Comparison of ENCODE assay signal across 14 cellular contexts in the genomic region with DNA sequence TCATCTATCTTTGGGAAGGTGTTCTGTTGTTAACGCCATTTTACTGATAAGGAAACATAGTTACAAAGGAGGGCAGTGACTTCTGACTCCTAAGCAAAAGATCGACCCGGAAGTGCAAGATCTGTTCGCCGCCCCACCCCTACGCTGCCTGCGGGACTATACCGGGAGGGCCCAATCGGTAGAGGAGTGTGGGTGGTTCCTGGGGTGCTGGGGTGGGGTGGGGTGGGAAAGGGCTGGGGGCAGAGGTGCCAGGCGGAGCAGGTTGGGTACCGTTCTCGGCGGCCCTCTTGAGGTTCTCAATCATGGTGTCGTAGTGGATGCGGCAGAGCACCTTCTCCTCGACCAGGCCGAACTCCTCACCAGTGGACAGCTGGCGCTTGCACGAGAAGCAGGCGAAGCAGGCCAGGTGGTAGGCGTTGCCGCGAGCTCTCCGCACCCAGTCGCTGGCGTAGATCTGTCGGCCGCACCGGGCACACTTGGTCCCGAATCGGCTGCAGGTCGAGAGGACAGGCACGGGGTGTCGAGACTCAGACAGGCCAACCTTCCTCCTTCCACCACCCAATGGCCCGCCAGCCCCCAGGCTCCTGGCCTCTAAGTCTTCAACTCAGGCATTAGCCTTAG. TPM values are rescaled to one million over a fixed set of nuclear protein-coding genes. Genes with fewer than 3 reads are reported as not detected.
DNase-seq lines count a peak whose midpoint lies in the region; ATAC-seq, FAIRE-seq and TF ChIP-seq lines count a peak whose summit lies in the region.
"Had no signal": no experiment of that assay in that cellular context is flagged by ENCODE, and none has a peak within 500 bp of the region (broad histone marks: within the 10 kb centered on the region; RNA-seq: fewer than 3 reads in every experiment).

No MANE protein-coding gene starts in this region.

- H3K14ac ChIP-seq in H9 (ENCODE audit: insufficient read depth, low read length) = no peak overlapping the region
- H3K14ac ChIP-seq in H1 (ENCODE audit: insufficient read length) = no peak overlapping the region

- peak overlapping the region; percentile 37 for H3K4me2 ChIP-seq in H9 (ENCODE audit: insufficient read depth, insufficient read length, low read length)
- peak overlapping the region; percentile 62 to 64 for H3K4me2 ChIP-seq in H1 (ENCODE audit: insufficient read depth in 1 of 2, low read depth in 2 of 2, low read length in 2 of 2)

- H2BK12ac ChIP-seq in H9 (ENCODE audit: insufficient read length, low read depth, low read length) (no peak overlapping the region), H1 (ENCODE audit: low read depth, low read length) (no peak overlapping the region; the same call in 1 of the 2 replicates)

- peaks cover 2% of the 10 kb centered on the region for H4K20me1 ChIP-seq in H9 (ENCODE audit: control insufficient read depth, insufficient read depth, insufficient read length)
- peaks cover 12 to 19% of the 10 kb centered on the region in 2 experiments for H4K20me1 ChIP-seq in H1 (replicated peaks in 1 of 2; ENCODE audit: control insufficient read depth in 1 of 2, insufficient read depth in 2 of 2, low read length in 2 of 2)

- H3K23ac ChIP-seq in H9 (ENCODE audit: insufficient read length, low read depth, low read length) = no peak overlapping the region
- no peak overlapping the region for H3K23ac ChIP-seq in H1 (ENCODE audit: insufficient read length)

- POLR2A ChIA-PET in H1 (lab: Charles Lee; ENCODE audit: partially characterized antibody) = interaction anchor here (1.0 to 2.6 kb wide), 3 partner anchors 9 to 58 kb away, joined by 3 to 26 read pairs (median 3); a partner anchor contains a TSS
- POLR2A ChIA-PET in activated CD8-positive, alpha-beta T cell treated with anti-CD3 and anti-CD28 coated beads, Interleukin-2, amount 10 ng/mL, durations not matched to agents 7 days and 5 days (lab: Charles Lee) = no interaction called here

- H3K23me2 ChIP-seq in H9 (ENCODE audit: insufficient read length, low read depth, low read length, poor library complexity, severe bottlenecking) (peaks cover 20% of the 10 kb centered on the region), H1 (ENCODE audit: low read depth, low read length) (peaks cover 29% of the 10 kb centered on the region; the same call in 1 of the 2 replicates)

- intact Hi-C loops in kidney (cut with DNase I) = no loop called here

- H2BK120ac ChIP-seq in H9 (ENCODE audit: low read depth, low read length, poor library complexity, severe bottlenecking) = no peak overlapping the region
- H2BK120ac ChIP-seq in H1 (replicated peaks; ENCODE audit: low read depth, low read length) = no peak overlapping the region

- DNase-seq in H9 (no peak), H1 (ENCODE audit: low read depth in 1 of 2, low spot score in 2 of 2) (peak in 1 of 2 experiments; percentile 66), kidney (peak; percentile 66), small intestine (peak; percentile 59)
- DNase-seq in activated CD8-positive, alpha-beta T cell treated with anti-CD3 and anti-CD28 coated beads, Interleukin-2, amount 10 ng/mL, durations not matched to agents 7 days and 5 days = no peak
- DNase-seq: NCI-H1930, NCI-H2171, NCI-H510A, SIG-M5 had no signal

- H2BK5ac ChIP-seq in H9 (ENCODE audit: insufficient read length, low read length) (no peak overlapping the region), H1 (ENCODE audit: low read depth, low read length) (peak overlapping the region; percentile 52; the same call in 1 of the 2 replicates)

- H3K9me3 Mint-ChIP-seq in H9 = peaks cover 3 to 6% of the 10 kb centered on the region in 2 experiments
- no peaks in the 10 kb centered on the region for H3K9me3 Mint-ChIP-seq in activated CD8-positive, alpha-beta T cell treated with anti-CD3 and anti-CD28 coated beads, Interleukin-2, amount 10 ng/mL, durations not matched to agents 7 days and 5 days (ENCODE audit: insufficient read depth)

- H3K79me1 ChIP-seq in H9 (ENCODE audit: insufficient read depth, low read depth, low read length, poor library complexity, severe bottlenecking) (no peaks in the 10 kb centered on the region), H1 (ENCODE audit: low read depth, low read length) (no peaks in the 10 kb centered on the region; the same call in 1 of the 2 replicates)

- peak overlapping the region in 1 of 2 experiments; percentile 72; a peak in 2 of 5 replicates for H3K4me3 Mint-ChIP-seq in H9
- no peak overlapping the region for H3K4me3 Mint-ChIP-seq in activated CD8-positive, alpha-beta T cell treated with anti-CD3 and anti-CD28 coated beads, Interleukin-2, amount 10 ng/mL, durations not matched to agents 7 days and 5 days

- H3K27me3 Mint-ChIP-seq in H9 (ENCODE audit: low read depth) = peaks cover 99% of the 10 kb centered on the region
- H3K27me3 Mint-ChIP-seq in activated CD8-positive, alpha-beta T cell treated with anti-CD3 and anti-CD28 coated beads, Interleukin-2, amount 10 ng/mL, durations not matched to agents 7 days and 5 days (ENCODE audit: low read depth) = peaks cover 80% of the 10 kb centered on the region

- H2BK20ac ChIP-seq in H9 (ENCODE audit: low read depth, low read length, poor library complexity, severe bottlenecking) (no peak overlapping the region), H1 (ENCODE audit: low read length) (peak overlapping the region; percentile 9; the same call in 1 of the 2 replicates)

- H4K5ac ChIP-seq in H9 (ENCODE audit: insufficient read length, low read depth, low read length) (no peak overlapping the region), H1 (ENCODE audit: insufficient read length, low read depth, low read length) (no peak overlapping the region)

- H3K56ac ChIP-seq in H9 (ENCODE audit: insufficient read length, low read depth, low read length) = no peak overlapping the region
- H3K56ac ChIP-seq in H1 (replicated peaks; ENCODE audit: insufficient read length, low read depth, low read length) = no peak overlapping the region

- no peak overlapping the region for H3T11ph ChIP-seq in H9 (ENCODE audit: low read length)

- ATAC-seq in GM21786 (IDR thresholded peaks at IDR 0.05; ENCODE audit: unreplicated experiment) = no peak
- ATAC-seq in activated CD8-positive, alpha-beta T cell treated with anti-CD3 and anti-CD28 coated beads, Interleukin-2, amount 10 ng/mL, durations not matched to agents 7 days and 5 days = no peak
- no peak for ATAC-seq in HG02870 (IDR thresholded peaks at IDR 0.05; ENCODE audit: unreplicated experiment)

- H3K4me1 Mint-ChIP-seq in H9 = peaks cover 37 to 48% of the 10 kb centered on the region in 2 experiments
- peaks cover 31% of the 10 kb centered on the region for H3K4me1 Mint-ChIP-seq in activated CD8-positive, alpha-beta T cell treated with anti-CD3 and anti-CD28 coated beads, Interleukin-2, amount 10 ng/mL, durations not matched to agents 7 days and 5 days (ENCODE audit: low read depth)

- CTCF ChIA-PET in H1 (lab: Charles Lee; ENCODE audit: partially characterized antibody) = interaction anchor here (0.8 to 5.2 kb wide), 8 partner anchors 29 to 136 kb away, joined by 3 to 56 read pairs (median 3); a partner anchor contains a TSS
- CTCF ChIA-PET in activated CD8-positive, alpha-beta T cell treated with anti-CD3 and anti-CD28 coated beads, Interleukin-2, amount 10 ng/mL, durations not matched to agents 7 days and 5 days (lab: Charles Lee) = interaction anchor here (1.1 kb wide), 1 partner anchor 134 kb away, joined by 3 read pairs; no protein-coding TSS in a partner anchor

- TF ChIP-seq CTCF in H9 (conservative IDR thresholded peaks at IDR 0.05) = no peak
- no peak for TF ChIP-seq CTCF in H1 (IDR thresholded peaks at IDR 0.05; ENCODE audit: control extremely low read depth in 1 of 3, insufficient read depth in 1 of 3, low read depth in 1 of 3, low read length in 3 of 3)
- TF ChIP-seq CTCF in kidney (IDR thresholded peaks at IDR 0.05; ENCODE audit: borderline replicate concordance, extremely low read depth, insufficient read depth) = no peak

- H3K9me3 ChIP-seq in H9 (ENCODE audit: control insufficient read depth, low read depth, low read length) (no peaks in the 10 kb centered on the region), H1 (ENCODE audit: insufficient read depth in 2 of 2, low read depth in 1 of 2, low read length in 1 of 2) (peaks cover 0 to 3% of the 10 kb centered on the region in 2 experiments; a peak in 1 of 4 replicates), kidney (ENCODE audit: control insufficient read depth in 1 of 2, low read length in 2 of 2) (no peaks in the 10 kb centered on the region), small intestine (ENCODE audit: control insufficient read depth, low read depth) (no peaks in the 10 kb centered on the region)

- H3K4ac ChIP-seq in H9 (ENCODE audit: low read depth, low read length) (no peak overlapping the region), H1 (replicated peaks; ENCODE audit: insufficient read length, low read depth, low read length) (no peak overlapping the region)

- H3K27ac Mint-ChIP-seq in H9 = no peak overlapping the region; a peak in 1 of 7 replicates
- no peak overlapping the region for H3K27ac Mint-ChIP-seq in activated CD8-positive, alpha-beta T cell treated with anti-CD3 and anti-CD28 coated beads, Interleukin-2, amount 10 ng/mL, durations not matched to agents 7 days and 5 days

- no CpG with 5 or more reads among the region's 35 CpGs for WGBS in H9 (ENCODE audit: extremely low coverage, insufficient read length, low lambda C conversion rate)
- WGBS in H1 (ENCODE audit: extremely low coverage in 1 of 2, insufficient coverage in 1 of 2, insufficient read length in 1 of 2, insufficient replicate concordance in 2 of 2, low coverage in 1 of 2, low lambda C conversion rate in 2 of 2, missing lambda C conversion rate in 1 of 2), 2 experiments = 22% methylated on average over 28 of the region's 35 CpGs; no CpG with 5 or more reads in 1 of the 2 experiments
- WGBS in small intestine, 3 donors = 22 to 46% (median 42%) methylated on average over 29 to 35 of the region's 35 CpGs

- H3K27me3 ChIP-seq in H9 (ENCODE audit: insufficient read depth, low read length) (peaks cover 83% of the 10 kb centered on the region), H1 (replicated peaks in 1 of 4; ENCODE audit: control insufficient read depth in 3 of 4, extremely low read depth in 1 of 4, insufficient read depth in 3 of 4, low read length in 3 of 4) (peaks cover 79 to 97% (median 93%) of the 10 kb centered on the region in 4 experiments), small intestine (ENCODE audit: control insufficient read depth in 2 of 2, insufficient read depth in 2 of 2, low read length in 2 of 2) (peaks cover 7 to 46% of the 10 kb centered on the region in 2 donors)

- H3K36me3 ChIP-seq in H1 (ENCODE audit: control insufficient read depth in 2 of 4, insufficient read depth in 4 of 4, low read length in 3 of 4) = no peaks in the 10 kb centered on the region; a peak in 1 of 8 replicates
- H3K36me3 ChIP-seq in kidney (ENCODE audit: control insufficient read depth in 1 of 2, insufficient read depth in 2 of 2, low read length in 2 of 2) = no peaks in the 10 kb centered on the region
- H3K36me3 ChIP-seq in small intestine (ENCODE audit: control insufficient read depth in 2 of 2, insufficient read depth in 2 of 2, low read length in 2 of 2) = no peaks in the 10 kb centered on the region

- H2BK15ac ChIP-seq in H9 (ENCODE audit: low read depth, low read length) = no peak overlapping the region
- H2BK15ac ChIP-seq in H1 (ENCODE audit: low read length) = no peak overlapping the region; the same call in 1 of the 2 replicates

- no peak for TF ChIP-seq EP300 in H1 (IDR thresholded peaks at IDR 0.05; ENCODE audit: borderline replicate concordance in 1 of 2, low read depth in 2 of 2, low read length in 2 of 2)

- TF ChIP-seq POLR2A in H1 (IDR thresholded peaks at IDR 0.05; ENCODE audit: control extremely low read depth in 1 of 2, low read depth in 2 of 2, low read length in 2 of 2) = no peak

- no peak for TF ChIP-seq RAD21 in H1 (IDR thresholded peaks at IDR 0.05 in 1 of 2, conservative IDR thresholded peaks at IDR 0.05 in 1 of 2; ENCODE audit: low read depth in 2 of 2, low read length in 2 of 2)

- FAIRE-seq in H1 (lab: Jason Lieb, UNC) (no peak), kidney (lab: Jason Lieb, UNC) (no peak), small intestine (lab: Jason Lieb, UNC) (no peak)
- FAIRE-seq: GM18507, RCC 7860 had no signal

- peak overlapping the region in 3 of 4 experiments; percentile 19 to 51 (median 24); a peak in 5 of 8 replicates for H3K4me3 ChIP-seq in H1 (ENCODE audit: extremely low read depth in 1 of 4, insufficient read depth in 2 of 4, low read depth in 3 of 4, low read length in 4 of 4)
- H3K4me3 ChIP-seq in kidney (ENCODE audit: low read length in 2 of 2) = no peak overlapping the region
- peak overlapping the region in 1 of 2 donors; percentile 13 for H3K4me3 ChIP-seq in small intestine (ENCODE audit: low read depth in 1 of 2, low read length in 2 of 2)

- peaks cover 4% of the 10 kb centered on the region; the same call in 1 of the 2 replicates for H3K4me1 ChIP-seq in H9 (ENCODE audit: insufficient read depth, low read length)
- peaks cover 5 to 39% (median 33%) of the 10 kb centered on the region in 4 experiments for H3K4me1 ChIP-seq in H1 (replicated peaks in 1 of 4; ENCODE audit: control insufficient read depth in 3 of 4, insufficient read depth in 4 of 4, low read length in 3 of 4)
- H3K4me1 ChIP-seq in kidney (ENCODE audit: control insufficient read depth in 1 of 2, insufficient read depth in 1 of 2, low read depth in 1 of 2, low read length in 2 of 2) = peaks cover 0 to 19% of the 10 kb centered on the region in 2 donors
- peaks cover 4 to 5% of the 10 kb centered on the region in 2 donors for H3K4me1 ChIP-seq in small intestine (ENCODE audit: control insufficient read depth in 2 of 2, insufficient read depth in 1 of 2, low read depth in 1 of 2, low read length in 1 of 2)

- H4K8ac ChIP-seq in H9 (replicated peaks; ENCODE audit: insufficient read length, low read depth, low read length) = no peak overlapping the region
- H4K8ac ChIP-seq in H1 (ENCODE audit: extremely low read depth, insufficient read depth, low read length) = peak overlapping the region; percentile 42; the same call in 1 of the 2 replicates

- H4K91ac ChIP-seq in H9 (ENCODE audit: insufficient read length, low read depth, low read length) (no peak overlapping the region), H1 (replicated peaks; ENCODE audit: insufficient read length, low read length) (peak overlapping the region; percentile 41)

- peaks cover 0 to 7% (median 0%) of the 10 kb centered on the region in 3 experiments; a peak in 2 of 7 replicates for H3K36me3 Mint-ChIP-seq in H9 (ENCODE audit: insufficient read depth in 1 of 3, low read depth in 3 of 3)
- no peaks in the 10 kb centered on the region for H3K36me3 Mint-ChIP-seq in activated CD8-positive, alpha-beta T cell treated with anti-CD3 and anti-CD28 coated beads, Interleukin-2, amount 10 ng/mL, durations not matched to agents 7 days and 5 days (ENCODE audit: low read depth)

- H3K79me2 ChIP-seq in H9 (ENCODE audit: insufficient read depth, low read length) (no peaks in the 10 kb centered on the region), H1 (ENCODE audit: control insufficient read depth in 1 of 2, insufficient read depth in 2 of 2, low read length in 2 of 2) (no peaks in the 10 kb centered on the region)

- H3K27ac ChIP-seq in H9 (ENCODE audit: insufficient read length, low read depth, low read length) (no peak overlapping the region), H1 (ENCODE audit: low read depth, low read length) (no peak overlapping the region), kidney (ENCODE audit: low read depth in 2 of 2, low read length in 2 of 2) (no peak overlapping the region), small intestine (ENCODE audit: low read depth in 1 of 2, low read length in 1 of 2) (no peak overlapping the region)

- H3K18ac ChIP-seq in H9 (ENCODE audit: insufficient read length, low read depth, low read length) (no peak overlapping the region), H1 (ENCODE audit: extremely low read depth, low read length) (no peak overlapping the region)

- no peak overlapping the region for H2AFZ ChIP-seq in H9 (ENCODE audit: low read length)
- H2AFZ ChIP-seq in H1 (ENCODE audit: low read length) = no peak overlapping the region

- no peak overlapping the region for H2AK5ac ChIP-seq in H9 (ENCODE audit: insufficient read length, low read length)
- no peak overlapping the region for H2AK5ac ChIP-seq in H1 (ENCODE audit: low read depth, low read length)

- H3K9ac ChIP-seq in H9 (ENCODE audit: extremely low read depth, insufficient read length, low read length) (no peak overlapping the region), H1 (replicated peaks in 1 of 4; ENCODE audit: extremely low read depth in 1 of 4, low read depth in 3 of 4, low read length in 3 of 4) (no peak overlapping the region), kidney (ENCODE audit: low read length in 2 of 2) (no peak overlapping the region)

RNA-seq across cellular contexts. Expression of a gene that starts 11.8 kb away (rescaled TPM):
- 1.6 and 1.8 TPM in 2 replicates for total RNA-seq in H9 (2021)
- total RNA-seq in H1 (2021; fragmentation: NEBNext Ultra II Directional; extraction: Animal tissue kit (Norgen Biotek cat#: 25700)) = 1.2 and 1.9 TPM in 2 replicates
- polyA plus RNA-seq in H1 (2011; rRNA removed) = 0.92 and 1.0 TPM in 2 replicates
- polyA plus RNA-seq in H1 (2011; cell fraction: cytosol; rRNA removed) = 0.96 TPM
- 1.3 TPM for polyA plus RNA-seq in H1 (2011; cell fraction: nucleus; rRNA removed)
- 0.47 to 1.5 TPM (median 0.91 TPM) in 4 replicates for polyA plus RNA-seq in H1 (2012, experiment 1 of 2)
- 0.52 TPM for polyA plus RNA-seq in H1 (2012, experiment 2 of 2)
- 1.3 TPM for polyA plus RNA-seq in H1 (2013, experiment 1 of 2)
- polyA plus RNA-seq in H1 (2013, experiment 2 of 2) = 1.4 TPM
- polyA minus RNA-seq in H1 (2011; rRNA and poly(A)+ RNA removed) = 0.63 and 0.88 TPM in 2 replicates
- 0.44 TPM for polyA minus RNA-seq in H1 (2011; cell fraction: cytosol; rRNA and poly(A)+ RNA removed)
- polyA minus RNA-seq in H1 (2011; cell fraction: nucleus; rRNA and poly(A)+ RNA removed) = 1.4 TPM
- 4.9 TPM for total RNA-seq in kidney
- polyA plus RNA-seq in kidney (ENCODE audit: insufficient read depth, low read depth, low replicate concordance) = 0.82 TPM
- 1 to 10 TPM in 1 of 3 donors, under 1 TPM in 2; 0.27 to 7.7 (median 0.45) TPM for polyA plus RNA-seq in small intestine
- total RNA-seq in activated CD8-positive, alpha-beta T cell treated with anti-CD3 and anti-CD28 coated beads, Interleukin-2, amount 10 ng/mL, durations not matched to agents 7 days and 5 days = not detected
- polyA plus RNA-seq: BJ had no signal

RNA-seq across cellular contexts. Expression of a gene that starts 47.7 kb away (rescaled TPM):
- 18.3 and 18.9 TPM in 2 replicates for total RNA-seq in H9 (2021)
- total RNA-seq in H1 (2021; fragmentation: NEBNext Ultra II Directional; extraction: Animal tissue kit (Norgen Biotek cat#: 25700)) = 14.3 and 15.0 TPM in 2 replicates
- 2.4 and 5.9 TPM in 2 replicates for polyA plus RNA-seq in H1 (2011; rRNA removed)
- polyA plus RNA-seq in H1 (2011; cell fraction: cytosol; rRNA removed) = 8.2 TPM
- polyA plus RNA-seq in H1 (2011; cell fraction: nucleus; rRNA removed) = 2.8 TPM
- polyA plus RNA-seq in H1 (2012, experiment 1 of 2) = 9.9 to 17.1 TPM (median 12.0 TPM) in 4 replicates
- polyA plus RNA-seq in H1 (2012, experiment 2 of 2) = 1.6 TPM
- polyA plus RNA-seq in H1 (2013, experiment 1 of 2) = 7.6 TPM
- 8.4 TPM for polyA plus RNA-seq in H1 (2013, experiment 2 of 2)
- polyA minus RNA-seq in H1 (2011; rRNA and poly(A)+ RNA removed) = 10.6 and 12.3 TPM in 2 replicates
- polyA minus RNA-seq in H1 (2011; cell fraction: cytosol; rRNA and poly(A)+ RNA removed) = 4.3 TPM
- 4.4 TPM for polyA minus RNA-seq in H1 (2011; cell fraction: nucleus; rRNA and poly(A)+ RNA removed)
- 18.5 TPM for total RNA-seq in kidney
- polyA plus RNA-seq in kidney (ENCODE audit: insufficient read depth, low read depth, low replicate concordance) = 17.5 TPM
- polyA plus RNA-seq in small intestine = 1 to 10 TPM; 6.5 to 9.4 (median 7.6) TPM
- 10 to 100 TPM; 22.9 to 23.9 TPM for total RNA-seq in activated CD8-positive, alpha-beta T cell treated with anti-CD3 and anti-CD28 coated beads, Interleukin-2, amount 10 ng/mL, durations not matched to agents 7 days and 5 days

RNA-seq across cellular contexts. Expression of a gene that starts 47.8 kb away (rescaled TPM):
- total RNA-seq in H9 (2021) (31.6 and 33.7 TPM in 2 replicates), kidney (44.9 TPM)
- 42.2 and 47.8 TPM in 2 replicates for total RNA-seq in H1 (2021; fragmentation: NEBNext Ultra II Directional; extraction: Animal tissue kit (Norgen Biotek cat#: 25700))
- polyA plus RNA-seq in H1 (2011; rRNA removed) (16.7 and 29.4 TPM in 2 replicates), kidney (ENCODE audit: insufficient read depth, low read depth, low replicate concordance) (38.8 TPM), small intestine (10 to 100 TPM; 46.2 to 72.7 (median 57.3) TPM)
- polyA plus RNA-seq in H1 (2011; cell fraction: cytosol; rRNA removed) = 34.9 TPM
- polyA plus RNA-seq in H1 (2011; cell fraction: nucleus; rRNA removed) = 35.9 TPM
- polyA plus RNA-seq in H1 (2012, experiment 1 of 2) = 33.0 to 43.0 TPM (median 39.6 TPM) in 4 replicates
- 8.0 TPM for polyA plus RNA-seq in H1 (2012, experiment 2 of 2)
- 41.6 TPM for polyA plus RNA-seq in H1 (2013, experiment 1 of 2)
- 37.7 TPM for polyA plus RNA-seq in H1 (2013, experiment 2 of 2)
- polyA minus RNA-seq in H1 (2011; rRNA and poly(A)+ RNA removed) = 52.5 and 65.8 TPM in 2 replicates
- polyA minus RNA-seq in H1 (2011; cell fraction: cytosol; rRNA and poly(A)+ RNA removed) = 20.6 TPM
- polyA minus RNA-seq in H1 (2011; cell fraction: nucleus; rRNA and poly(A)+ RNA removed) = 51.0 TPM
- 10 to 100 TPM; 38.6 to 39.1 TPM for total RNA-seq in activated CD8-positive, alpha-beta T cell treated with anti-CD3 and anti-CD28 coated beads, Interleukin-2, amount 10 ng/mL, durations not matched to agents 7 days and 5 days

RNA-seq across cellular contexts. Expression of a gene that starts 57.2 kb away (rescaled TPM):
- total RNA-seq in H9 (2021) (not detected in 2 replicates), kidney (1.6 TPM)
- total RNA-seq in H1 (2021; fragmentation: NEBNext Ultra II Directional; extraction: Animal tissue kit (Norgen Biotek cat#: 25700)) = not detected in 2 replicates
- polyA plus RNA-seq in H1 (2011; rRNA removed) (not detected in 2 replicates), kidney (ENCODE audit: insufficient read depth, low read depth, low replicate concordance) (5.6 TPM), small intestine (not detected)
- polyA plus RNA-seq in H1 (2011; cell fraction: cytosol; rRNA removed) = not detected
- not detected for polyA plus RNA-seq in H1 (2011; cell fraction: nucleus; rRNA removed)
- polyA plus RNA-seq in H1 (2012, experiment 1 of 2) = not detected in 4 replicates
- not detected for polyA plus RNA-seq in H1 (2012, experiment 2 of 2)
- polyA plus RNA-seq in H1 (2013, experiment 1 of 2) = not detected
- not detected for polyA plus RNA-seq in H1 (2013, experiment 2 of 2)
- not detected in 2 replicates for polyA minus RNA-seq in H1 (2011; rRNA and poly(A)+ RNA removed)
- polyA minus RNA-seq in H1 (2011; cell fraction: cytosol; rRNA and poly(A)+ RNA removed) = not detected
- not detected for polyA minus RNA-seq in H1 (2011; cell fraction: nucleus; rRNA and poly(A)+ RNA removed)
- not detected for total RNA-seq in activated CD8-positive, alpha-beta T cell treated with anti-CD3 and anti-CD28 coated beads, Interleukin-2, amount 10 ng/mL, durations not matched to agents 7 days and 5 days
- polyA plus RNA-seq: BJ had no signal

RNA-seq across cellular contexts. Expression of a gene that starts 57.3 kb away (rescaled TPM):
- total RNA-seq in H9 (2021) (60.7 and 65.1 TPM in 2 replicates), kidney (42.5 TPM)
- 59.8 and 61.0 TPM in 2 replicates for total RNA-seq in H1 (2021; fragmentation: NEBNext Ultra II Directional; extraction: Animal tissue kit (Norgen Biotek cat#: 25700))
- polyA plus RNA-seq in H1 (2011; rRNA removed) (56.6 and 73.8 TPM in 2 replicates), kidney (ENCODE audit: insufficient read depth, low read depth, low replicate concordance) (264 TPM), small intestine (100 to 1,000 TPM; 105 to 188 (median 108) TPM)
- 79.1 TPM for polyA plus RNA-seq in H1 (2011; cell fraction: cytosol; rRNA removed)
- 28.4 TPM for polyA plus RNA-seq in H1 (2011; cell fraction: nucleus; rRNA removed)
- 77.6 to 100 TPM (median 85.9 TPM) in 4 replicates for polyA plus RNA-seq in H1 (2012, experiment 1 of 2)
- polyA plus RNA-seq in H1 (2012, experiment 2 of 2) = 79.9 TPM
- polyA plus RNA-seq in H1 (2013, experiment 1 of 2) = 79.1 TPM
- 79.1 TPM for polyA plus RNA-seq in H1 (2013, experiment 2 of 2)
- 31.9 and 35.9 TPM in 2 replicates for polyA minus RNA-seq in H1 (2011; rRNA and poly(A)+ RNA removed)
- polyA minus RNA-seq in H1 (2011; cell fraction: cytosol; rRNA and poly(A)+ RNA removed) = 19.2 TPM
- polyA minus RNA-seq in H1 (2011; cell fraction: nucleus; rRNA and poly(A)+ RNA removed) = 11.1 TPM
- 10 to 100 TPM; 40.5 to 42.2 TPM for total RNA-seq in activated CD8-positive, alpha-beta T cell treated with anti-CD3 and anti-CD28 coated beads, Interleukin-2, amount 10 ng/mL, durations not matched to agents 7 days and 5 days

Comparison
In these comparisons a context has a peak if more than half of its experiments do, and no peak if none do; other contexts are left out.
1. DNase-seq: peak in kidney (single experiment) and small intestine (single experiment); none in H9 (single experiment) and activated CD8-positive, alpha-beta T cell treated with anti-CD3 and anti-CD28 coated beads, Interleukin-2, amount 10 ng/mL, durations not matched to agents 7 days and 5 days (single experiment).
2. H3K4me3 ChIP-seq: peak in H1 (3 of 4); none in kidney (0 of 2).